ENCODE assay signal across 11 cellular contexts in genomic region chr14:72443991-72444431, GRCh38.
A peak's percentile ranks its signal among the peaks of the same experiment; 100 is the strongest.
DNase-seq lines count a peak whose midpoint lies in the region; ATAC-seq and TF ChIP-seq lines count a peak whose summit lies in the region.
"Had no signal": no experiment of that assay in that cellular context is flagged by ENCODE, and none has a peak within 500 bp of the region (broad histone marks: within the 10 kb centered on the region; RNA-seq: fewer than 3 reads in every experiment).

No MANE protein-coding gene starts in this region.

- intact Hi-C loops in transverse colon (cut with DNase I; ENCODE audit: low total_unique reads): no loop called here

- in situ Hi-C loops in transverse colon (cut with MboI; ENCODE audit: low pct_ligation_motif_present in 1 of 4, low pct_unique_long_range_greater_than_20kb in 1 of 4, low sequenced_read_pairs in 3 of 4): no loop called here

- H3K4me3 ChIP-seq in SU-DHL-6 (ENCODE audit: insufficient read depth, low read length, poor library complexity, severe bottlenecking) (no peak overlapping the region), transverse colon (no peak overlapping the region)
- H3K4me3 ChIP-seq: cardiac muscle cell had no signal

- H3K4me1 ChIP-seq in transverse colon (no peaks in the 10 kb centered on the region), foreskin keratinocyte (no peaks in the 10 kb centered on the region)

- no peaks in the 10 kb centered on the region for H3K9me3 ChIP-seq in SU-DHL-6 (ENCODE audit: insufficient read depth, low read length)
- H3K9me3 ChIP-seq in transverse colon: no peaks in the 10 kb centered on the region

- peak overlapping the region; percentile 61 for H2AFZ ChIP-seq in SU-DHL-6 (ENCODE audit: low read depth, low read length, severe bottlenecking)

- 66 to 71% methylated on average over 5 to 8 of the region's 8 CpGs for WGBS in transverse colon (ENCODE audit: low coverage in 1 of 2), 2 donors

- no peak for TF ChIP-seq EP300 in transverse colon (IDR thresholded peaks at IDR 0.05; ENCODE audit: low read depth)

- TF ChIP-seq CTCF in GM20000 (IDR thresholded peaks at IDR 0.05; ENCODE audit: extremely low read depth, missing control alignments): no peak
- TF ChIP-seq CTCF in SU-DHL-6 (IDR thresholded peaks at IDR 0.05; ENCODE audit: insufficient read depth, low read length, poor library complexity, severe bottlenecking): no peak
- TF ChIP-seq CTCF in transverse colon (IDR thresholded peaks at IDR 0.05): no peak
- no peak for TF ChIP-seq CTCF in foreskin keratinocyte (conservative IDR thresholded peaks at IDR 0.05)

- H3K36me3 ChIP-seq in SU-DHL-6 (ENCODE audit: low read length) (no peaks in the 10 kb centered on the region), transverse colon (no peaks in the 10 kb centered on the region)
- H3K36me3 ChIP-seq: cardiac muscle cell had no signal

- no peak overlapping the region for H3K9ac ChIP-seq in SU-DHL-6 (ENCODE audit: low read length)

- no peaks in the 10 kb centered on the region for H3K27me3 ChIP-seq in SU-DHL-6 (ENCODE audit: low read length)
- no peaks in the 10 kb centered on the region for H3K27me3 ChIP-seq in transverse colon
- H3K27me3 ChIP-seq in foreskin keratinocyte: no peaks in the 10 kb centered on the region
- H3K27me3 ChIP-seq: cardiac muscle cell had no signal

- no peaks in the 10 kb centered on the region for H4K20me1 ChIP-seq in SU-DHL-6 (ENCODE audit: low read depth, low read length)

- no peaks in the 10 kb centered on the region for H3K9me2 ChIP-seq in SU-DHL-6 (replicated peaks; ENCODE audit: insufficient read depth, low read length)

- DNase-seq in GM20000 (ENCODE audit: low spot score) (peak; percentile 44), GF-D8 (lab: John Stamatoyannopoulos, UW) (no peak), transverse colon (no peak), foreskin keratinocyte (no peak), C1 segment of cervical spinal cord (lab: John Stamatoyannopoulos, UW) (no peak)
- peak; percentile 1 for DNase-seq in activated naive CD8-positive, alpha-beta T cell treated with anti-CD3 and anti-CD28 coated beads, Interleukin-2, amount 50 U/mL, for 16 hours (ENCODE audit: low read depth, low spot score)
- peak; percentile 18 to 42 for DNase-seq in stimulated activated CD8-positive, alpha-beta memory T cell treated with anti-CD3 and anti-CD28 coated beads, Interleukin-15, amount 100 ng/mL, for 4 hours (ENCODE audit: low read depth in 2 of 2)
- DNase-seq: HCEC 1CT, hippocampal formation had no signal

- no peaks in the 10 kb centered on the region for H3K79me2 ChIP-seq in SU-DHL-6 (ENCODE audit: insufficient read depth, low read length)

- H3K27ac ChIP-seq in SU-DHL-6 (ENCODE audit: low read depth, low read length) (no peak overlapping the region), transverse colon (no peak overlapping the region), foreskin keratinocyte (no peak overlapping the region)
- H3K27ac ChIP-seq: cardiac muscle cell had no signal

- H3K4me2 ChIP-seq in SU-DHL-6 (ENCODE audit: low read depth, low read length, poor library complexity, severe bottlenecking): peak overlapping the region; percentile 18

- no peaks in the 10 kb centered on the region for H3F3A ChIP-seq in SU-DHL-6 (ENCODE audit: insufficient read depth)

- no peak for TF ChIP-seq POLR2A in transverse colon (IDR thresholded peaks at IDR 0.05)

- ATAC-seq in foreskin keratinocyte: no peak

Comparison
In these comparisons a context has a peak if more than half of its experiments do, and no peak if none do; other contexts are left out.
1. DNase-seq: peak in GM20000 (single experiment), activated naive CD8-positive, alpha-beta T cell treated with anti-CD3 and anti-CD28 coated beads, Interleukin-2, amount 50 U/mL, for 16 hours (single experiment) and stimulated activated CD8-positive, alpha-beta memory T cell treated with anti-CD3 and anti-CD28 coated beads, Interleukin-15, amount 100 ng/mL, for 4 hours (2 of 2); none in GF-D8 (single experiment), transverse colon (single experiment), foreskin keratinocyte (0 of 2) and C1 segment of cervical spinal cord (0 of 14).